Comparison of ENCODE assay signal across 19 cellular contexts in the genomic region with DNA sequence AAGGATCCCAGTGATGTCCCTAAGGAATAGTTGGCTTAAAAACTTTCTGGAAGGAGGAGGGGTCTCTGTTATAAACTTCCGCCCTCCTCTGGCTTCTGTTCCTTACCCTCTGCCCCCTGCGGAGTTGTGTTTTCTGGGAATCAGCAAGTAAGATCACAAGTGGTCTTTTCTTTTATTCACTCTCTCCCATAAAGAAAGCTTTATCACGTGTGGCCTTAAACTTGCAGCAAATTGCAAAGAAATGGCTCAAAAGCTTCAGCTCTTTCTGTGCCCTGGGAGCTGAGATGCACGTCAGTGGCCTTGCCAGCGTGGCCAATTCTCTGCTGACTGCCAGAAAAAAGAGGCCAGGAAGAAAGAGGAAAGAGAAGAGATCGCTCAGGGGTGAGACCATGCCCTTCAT. TPM values are rescaled to one million over a fixed set of nuclear protein-coding genes. Genes with fewer than 3 reads are reported as not detected.
A peak's percentile ranks its signal among the peaks of the same experiment; 100 is the strongest.
DNase-seq lines count a peak whose midpoint lies in the region; ATAC-seq and TF ChIP-seq lines count a peak whose summit lies in the region.
"Had no signal": no experiment of that assay in that cellular context is flagged by ENCODE, and none has a peak within 500 bp of the region (broad histone marks: within the 10 kb centered on the region; RNA-seq: fewer than 3 reads in every experiment).

A gene with protein sequence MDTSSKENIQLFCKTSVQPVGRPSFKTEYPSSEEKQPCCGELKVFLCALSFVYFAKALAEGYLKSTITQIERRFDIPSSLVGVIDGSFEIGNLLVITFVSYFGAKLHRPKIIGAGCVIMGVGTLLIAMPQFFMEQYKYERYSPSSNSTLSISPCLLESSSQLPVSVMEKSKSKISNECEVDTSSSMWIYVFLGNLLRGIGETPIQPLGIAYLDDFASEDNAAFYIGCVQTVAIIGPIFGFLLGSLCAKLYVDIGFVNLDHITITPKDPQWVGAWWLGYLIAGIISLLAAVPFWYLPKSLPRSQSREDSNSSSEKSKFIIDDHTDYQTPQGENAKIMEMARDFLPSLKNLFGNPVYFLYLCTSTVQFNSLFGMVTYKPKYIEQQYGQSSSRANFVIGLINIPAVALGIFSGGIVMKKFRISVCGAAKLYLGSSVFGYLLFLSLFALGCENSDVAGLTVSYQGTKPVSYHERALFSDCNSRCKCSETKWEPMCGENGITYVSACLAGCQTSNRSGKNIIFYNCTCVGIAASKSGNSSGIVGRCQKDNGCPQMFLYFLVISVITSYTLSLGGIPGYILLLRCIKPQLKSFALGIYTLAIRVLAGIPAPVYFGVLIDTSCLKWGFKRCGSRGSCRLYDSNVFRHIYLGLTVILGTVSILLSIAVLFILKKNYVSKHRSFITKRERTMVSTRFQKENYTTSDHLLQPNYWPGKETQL (plus strand): TSS at position 101 of the 400 bp plus-strand sequence. CDS start 4,245 bp downstream, outside the sequence.

- TF ChIP-seq POLR2A in tibial nerve (IDR thresholded peaks at IDR 0.05) = no peak

- H3K36me3 Mint-ChIP-seq in neural crest cell (ENCODE audit: low read depth) = no peaks in the 10 kb centered on the region
- H3K36me3 Mint-ChIP-seq: CD4-positive, CD25-positive, alpha-beta regulatory T cell had no signal

- 34% methylated on average over 6 of the region's 6 CpGs for WGBS in right cardiac atrium
- 49 to 57% methylated on average over 6 of the region's 6 CpGs for WGBS in heart right ventricle, 2 donors
- 19 to 25% methylated on average over 6 of the region's 6 CpGs for WGBS in tibial nerve, 2 donors

- H3K4me3 Mint-ChIP-seq in neural crest cell = no peak within 1 kb of the TSS
- H3K4me3 Mint-ChIP-seq: CD4-positive, CD25-positive, alpha-beta regulatory T cell had no signal

- H3K27ac ChIP-seq in right cardiac atrium (ENCODE audit: low read length) (no peak within 1 kb of the TSS), heart right ventricle (peak within 1 kb of the TSS in 5 of 10 donors; percentile 13 to 57 (median 19)), tibial nerve (peak within 1 kb of the TSS in 3 of 4 donors; percentile 6 to 74 (median 60))
- H3K27ac ChIP-seq: A549, colonic mucosa, tibial artery had no signal

- intact Hi-C loops in right cardiac atrium (cut with DNase I) = no loop called here
- intact Hi-C loops in heart right ventricle (cut with DNase I) = no loop called here

- peak within 1 kb of the TSS; percentile 91 for H3K27ac Mint-ChIP-seq in neural crest cell (ENCODE audit: unreplicated experiment)

- peak in 1 of 2 donors; percentile 30 for TF ChIP-seq EP300 in tibial nerve (IDR thresholded peaks at IDR 0.05)

- no peaks in the 10 kb centered on the region for H3K4me1 ChIP-seq in right cardiac atrium (ENCODE audit: control insufficient read depth, insufficient read depth, low read length)
- H3K4me1 ChIP-seq in heart right ventricle = no peaks in the 10 kb centered on the region
- H3K4me1 ChIP-seq in tibial nerve = peaks cover 0 to 28% (median 8%) of the 10 kb centered on the region in 4 donors
- H3K4me1 ChIP-seq: A549, colonic mucosa had no signal

- DNase-seq in right cardiac atrium = peak in 2 of 3 donors; percentile 13 to 41
- no peak for DNase-seq in heart right ventricle
- peak; percentile 1 for DNase-seq in fibroblast of gingiva (ENCODE audit: low read depth)
- no peak for DNase-seq in neural crest cell (ENCODE audit: low read depth, low spot score)
- DNase-seq in tibial nerve (ENCODE audit: low spot score in 2 of 2) = no peak
- DNase-seq in A172 (ENCODE audit: low spot score) = no peak
- no peak for DNase-seq in GM13977 (ENCODE audit: low spot score)
- DNase-seq: activated CD4-positive, alpha-beta T cell treated with anti-CD3 and anti-CD28 coated beads for 4 hours; activated CD8-positive, alpha-beta memory T cell treated with anti-CD3 and anti-CD28 coated beads, Interleukin-2, amount 50 U/mL, for 4 hours; activated gamma-delta T cell; CD4-positive, CD25-positive, alpha-beta regulatory T cell; colonic mucosa; foreskin fibroblast; stimulated activated CD4-positive, alpha-beta T cell treated with anti-CD3 and anti-CD28 coated beads, Interleukin-12 subunit alpha, Interleukin-12 subunit beta, amount 100 ng/mL, for 4 hours had no signal

- H3K36me3 ChIP-seq in heart right ventricle = no peaks in the 10 kb centered on the region
- no peaks in the 10 kb centered on the region for H3K36me3 ChIP-seq in tibial nerve
- H3K36me3 ChIP-seq: colonic mucosa, tibial artery had no signal

- no peaks in the 10 kb centered on the region for H3K9me3 ChIP-seq in right cardiac atrium (ENCODE audit: control insufficient read depth, low read length)
- H3K9me3 ChIP-seq in heart right ventricle = no peaks in the 10 kb centered on the region
- H3K9me3 ChIP-seq in tibial nerve = no peaks in the 10 kb centered on the region
- H3K9me3 ChIP-seq: A549, colonic mucosa, tibial artery had no signal

- H3K4me1 Mint-ChIP-seq in neural crest cell = peaks cover 21% of the 10 kb centered on the region
- H3K4me1 Mint-ChIP-seq: CD4-positive, CD25-positive, alpha-beta regulatory T cell had no signal

- H3K4me3 ChIP-seq in right cardiac atrium (ENCODE audit: low read length) (no peak within 1 kb of the TSS), heart right ventricle (peak within 1 kb of the TSS in 5 of 10 donors; percentile 2 to 21 (median 14)), tibial nerve (peak within 1 kb of the TSS in 2 of 4 donors; percentile 22 to 24)
- H3K4me3 ChIP-seq: A549, colonic mucosa, tibial artery had no signal

- peaks cover 3% of the 10 kb centered on the region for H3K9me3 Mint-ChIP-seq in neural crest cell

- H3K27me3 Mint-ChIP-seq in neural crest cell (ENCODE audit: low read depth) = no peaks in the 10 kb centered on the region
- H3K27me3 Mint-ChIP-seq: CD4-positive, CD25-positive, alpha-beta regulatory T cell had no signal

- in situ Hi-C loops in GM13977 (cut with MboI; ENCODE audit: low pct_unique_long_range_greater_than_20kb, low sequenced_read_pairs, unreplicated experiment) = no loop called here

- no peak for ATAC-seq in right cardiac atrium
- no peak for ATAC-seq in heart right ventricle
- ATAC-seq in HG03457 (IDR thresholded peaks at IDR 0.05; ENCODE audit: unreplicated experiment) = no peak
- ATAC-seq: A549 had no signal

- TF ChIP-seq CTCF in heart right ventricle (IDR thresholded peaks at IDR 0.05) (no peak), neural crest cell (conservative IDR thresholded peaks at IDR 0.05) (no peak), tibial nerve (IDR thresholded peaks at IDR 0.05) (no peak), GM13977 (IDR thresholded peaks at IDR 0.05; ENCODE audit: extremely low read depth, insufficient read depth, missing control alignments) (no peak)

- H3K27me3 ChIP-seq in right cardiac atrium (ENCODE audit: control insufficient read depth, insufficient read depth) = no peaks in the 10 kb centered on the region
- no peaks in the 10 kb centered on the region for H3K27me3 ChIP-seq in heart right ventricle
- no peaks in the 10 kb centered on the region for H3K27me3 ChIP-seq in tibial nerve
- H3K27me3 ChIP-seq: colonic mucosa, tibial artery had no signal

RNA-seq across cellular contexts. Expression of the gene that starts here (rescaled TPM):
- total RNA-seq in right cardiac atrium (1 to 10 TPM in 3 of 4 donors, under 1 TPM in 1; 0.47 to 3.4 (median 2.2) TPM), heart right ventricle (1 to 10 TPM in 9 of 10 donors, under 1 TPM in 1; 0.89 to 3.3 (median 1.4) TPM), neural crest cell (0.36 and 1.5 TPM in 2 replicates), tibial nerve (1 to 10 TPM in 3 of 4 donors, not detected in 1; 4.6 to 7.1 (median 6.1) TPM)
- polyA plus RNA-seq in right cardiac atrium (0.54 TPM), heart right ventricle (under 1 TPM; 0.64 to 0.95 TPM)
- not detected in 2 replicates for total RNA-seq in A172 (2014; rRNA removed; shearing (Covaris generic))
- total RNA-seq: CD4-positive, CD25-positive, alpha-beta regulatory T cell; lower leg skin; myocyte had no signal
- polyA plus RNA-seq: CD4-positive, CD25-positive, alpha-beta regulatory T cell had no signal

Comparison
In these comparisons a context has a peak if more than half of its experiments do, and no peak if none do; other contexts are left out.
1. DNase-seq: peak in right cardiac atrium (2 of 3) and fibroblast of gingiva (single experiment); none in heart right ventricle (0 of 2), neural crest cell (single experiment), tibial nerve (0 of 2), A172 (single experiment) and GM13977 (single experiment).